8 cellular contexts compared by ENCODE assay signal in the genomic region with DNA sequence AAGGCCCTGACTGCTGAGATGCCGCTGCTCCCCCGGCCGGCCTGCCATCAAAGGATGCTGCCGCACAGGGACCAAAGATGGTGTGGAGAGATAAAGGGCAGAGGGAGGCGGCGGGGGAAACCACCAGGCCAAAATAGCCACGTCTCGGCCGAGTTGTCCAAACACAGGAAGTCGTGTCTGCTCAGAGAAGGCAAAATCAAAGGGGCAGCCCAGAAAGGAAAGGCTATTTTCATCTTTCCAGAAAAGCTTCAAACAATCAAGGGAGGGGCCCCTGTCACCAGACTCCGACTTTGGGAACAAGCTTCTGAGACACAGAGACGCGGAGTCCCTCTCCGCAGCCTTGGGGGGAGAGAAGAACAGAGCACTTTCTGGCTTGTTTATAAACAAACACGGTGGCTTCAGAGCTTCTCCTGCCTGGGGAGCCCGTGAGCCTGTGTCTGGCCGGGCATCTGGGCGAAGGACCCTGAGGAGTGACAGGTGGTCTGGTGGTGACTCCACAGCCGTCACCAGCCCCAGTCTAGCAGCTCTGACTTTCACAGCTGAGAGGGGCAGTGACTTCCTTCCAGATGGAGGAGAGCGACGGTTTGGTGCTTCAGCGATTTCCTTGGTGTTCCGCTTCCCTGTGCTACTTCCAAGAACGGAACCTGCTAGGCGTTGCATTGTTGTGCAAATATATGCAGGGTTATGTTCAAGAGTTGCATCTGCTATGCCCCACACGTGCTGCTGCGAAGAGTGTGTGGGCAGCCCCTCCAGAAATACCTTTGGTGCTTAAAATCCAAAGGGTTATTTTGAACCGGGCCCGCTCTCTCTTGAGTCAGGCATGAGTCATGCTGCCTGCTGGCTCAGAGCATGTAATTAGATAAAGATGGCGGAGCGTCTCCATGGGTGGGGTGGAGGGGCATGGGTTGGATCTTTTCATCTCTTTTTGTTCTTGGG. TPM values are rescaled to one million over a fixed set of nuclear protein-coding genes. Genes with fewer than 3 reads are reported as not detected.
DNase-seq lines count a peak whose midpoint lies in the region; ATAC-seq and TF ChIP-seq lines count a peak whose summit lies in the region.

No MANE protein-coding gene starts in this region.

- POLR2A ChIA-PET in GM10248 (lab: Yijun Ruan, JAX) = no interaction called here

- H3K27ac ChIP-seq in effector memory CD4-positive, alpha-beta T cell (ENCODE audit: insufficient read depth, low read length, poor library complexity, severe bottlenecking) = no peak overlapping the region

- peak; percentile 45 for ATAC-seq in HG02981 (IDR thresholded peaks at IDR 0.05; ENCODE audit: unreplicated experiment)
- no peak for ATAC-seq in activated CD8-positive, alpha-beta memory T cell treated with anti-CD3 and anti-CD28 coated beads, Interleukin-2, amount 10 ng/mL, durations not matched to agents 7 days and 5 days

- no peaks in the 10 kb centered on the region for H3K4me1 ChIP-seq in effector memory CD4-positive, alpha-beta T cell (ENCODE audit: control insufficient read depth, insufficient read depth, low read length, poor library complexity, severe bottlenecking)

- CTCF ChIA-PET in GM10248 (lab: Yijun Ruan, JAX) = interaction anchor here (0.7 to 1.5 kb wide), 3 partner anchors 13 to 18 kb away, joined by 3 to 4 read pairs (median 3); no protein-coding TSS in a partner anchor
- CTCF ChIA-PET in activated CD8-positive, alpha-beta memory T cell treated with anti-CD3 and anti-CD28 coated beads, Interleukin-2, amount 10 ng/mL, durations not matched to agents 7 days and 5 days (lab: Charles Lee) = no interaction called here

- no peaks in the 10 kb centered on the region for H3K36me3 Mint-ChIP-seq in activated CD8-positive, alpha-beta memory T cell treated with anti-CD3 and anti-CD28 coated beads, Interleukin-2, amount 10 ng/mL, durations not matched to agents 7 days and 5 days

- no peak overlapping the region for H3K27ac Mint-ChIP-seq in activated CD8-positive, alpha-beta memory T cell treated with anti-CD3 and anti-CD28 coated beads, Interleukin-2, amount 10 ng/mL, durations not matched to agents 7 days and 5 days

- peak; percentile 87 for DNase-seq in GM10248 (ENCODE audit: extremely low spot score)
- DNase-seq in globus pallidus (ENCODE audit: low spot score) = peak; percentile 59
- peak; percentile 1 for DNase-seq in renal cortical epithelial cell (ENCODE audit: low read depth)
- no peak for DNase-seq in effector memory CD4-positive, alpha-beta T cell
- no peak for DNase-seq in mesenteric fat pad (ENCODE audit: low spot score)
- DNase-seq in activated CD8-positive, alpha-beta memory T cell treated with anti-CD3 and anti-CD28 coated beads, Interleukin-2, amount 10 ng/mL, durations not matched to agents 7 days and 5 days = no peak

- no peaks in the 10 kb centered on the region for H3K9me3 Mint-ChIP-seq in activated CD8-positive, alpha-beta memory T cell treated with anti-CD3 and anti-CD28 coated beads, Interleukin-2, amount 10 ng/mL, durations not matched to agents 7 days and 5 days (ENCODE audit: low read depth)

- no peaks in the 10 kb centered on the region for H3K9me3 ChIP-seq in effector memory CD4-positive, alpha-beta T cell (ENCODE audit: control insufficient read depth, low read length)

- H3K4me3 ChIP-seq in WI38 (ENCODE audit: low read depth, low read length) = peak overlapping the region; percentile 39
- H3K4me3 ChIP-seq in effector memory CD4-positive, alpha-beta T cell (ENCODE audit: insufficient read depth, low read depth, low read length, poor library complexity, severe bottlenecking) = no peak overlapping the region

- H3K36me3 ChIP-seq in effector memory CD4-positive, alpha-beta T cell (ENCODE audit: control insufficient read depth, insufficient read depth, low read length) = no peaks in the 10 kb centered on the region

- H3K27me3 Mint-ChIP-seq in activated CD8-positive, alpha-beta memory T cell treated with anti-CD3 and anti-CD28 coated beads, Interleukin-2, amount 10 ng/mL, durations not matched to agents 7 days and 5 days = peaks cover 12% of the 10 kb centered on the region

- TF ChIP-seq CTCF in GM10248 (IDR thresholded peaks at IDR 0.05; ENCODE audit: control extremely low read depth, extremely low read depth, low read depth, missing control alignments) = no peak
- TF ChIP-seq CTCF in WI38 (IDR thresholded peaks at IDR 0.05; ENCODE audit: low read depth, low read length) = no peak

- no peak overlapping the region for H3K4me3 Mint-ChIP-seq in activated CD8-positive, alpha-beta memory T cell treated with anti-CD3 and anti-CD28 coated beads, Interleukin-2, amount 10 ng/mL, durations not matched to agents 7 days and 5 days

- H3K27me3 ChIP-seq in effector memory CD4-positive, alpha-beta T cell (replicated peaks; ENCODE audit: control insufficient read depth, insufficient read depth, low read length, poor library complexity, severe bottlenecking) = peaks cover 9% of the 10 kb centered on the region

- H3K4me1 Mint-ChIP-seq in activated CD8-positive, alpha-beta memory T cell treated with anti-CD3 and anti-CD28 coated beads, Interleukin-2, amount 10 ng/mL, durations not matched to agents 7 days and 5 days = peaks cover 6% of the 10 kb centered on the region

RNA-seq across cellular contexts. Expression of a gene that starts 24.0 kb away (rescaled TPM):
- total RNA-seq in renal cortical epithelial cell = 0.05 TPM in 1 of 2 replicates, not detected in the other
- total RNA-seq in mesenteric fat pad = 2.5 TPM
- not detected for total RNA-seq in activated CD8-positive, alpha-beta memory T cell treated with anti-CD3 and anti-CD28 coated beads, Interleukin-2, amount 10 ng/mL, durations not matched to agents 7 days and 5 days

RNA-seq across cellular contexts. Expression of a gene that starts 33.7 kb away (rescaled TPM):
- total RNA-seq in renal cortical epithelial cell (not detected in 2 replicates), mesenteric fat pad (not detected)
- total RNA-seq in activated CD8-positive, alpha-beta memory T cell treated with anti-CD3 and anti-CD28 coated beads, Interleukin-2, amount 10 ng/mL, durations not matched to agents 7 days and 5 days = not detected

RNA-seq across cellular contexts. Expression of a gene that starts 50.7 kb away (rescaled TPM):
- total RNA-seq in renal cortical epithelial cell (not detected in 2 replicates), mesenteric fat pad (not detected)
- not detected for total RNA-seq in activated CD8-positive, alpha-beta memory T cell treated with anti-CD3 and anti-CD28 coated beads, Interleukin-2, amount 10 ng/mL, durations not matched to agents 7 days and 5 days

Comparison
In these comparisons a context has a peak if more than half of its experiments do, and no peak if none do; other contexts are left out.
1. DNase-seq: peak in GM10248 (single experiment), globus pallidus (single experiment) and renal cortical epithelial cell (single experiment); none in effector memory CD4-positive, alpha-beta T cell (0 of 3), mesenteric fat pad (single experiment) and activated CD8-positive, alpha-beta memory T cell treated with anti-CD3 and anti-CD28 coated beads, Interleukin-2, amount 10 ng/mL, durations not matched to agents 7 days and 5 days (single experiment).